In the genomic region with DNA sequence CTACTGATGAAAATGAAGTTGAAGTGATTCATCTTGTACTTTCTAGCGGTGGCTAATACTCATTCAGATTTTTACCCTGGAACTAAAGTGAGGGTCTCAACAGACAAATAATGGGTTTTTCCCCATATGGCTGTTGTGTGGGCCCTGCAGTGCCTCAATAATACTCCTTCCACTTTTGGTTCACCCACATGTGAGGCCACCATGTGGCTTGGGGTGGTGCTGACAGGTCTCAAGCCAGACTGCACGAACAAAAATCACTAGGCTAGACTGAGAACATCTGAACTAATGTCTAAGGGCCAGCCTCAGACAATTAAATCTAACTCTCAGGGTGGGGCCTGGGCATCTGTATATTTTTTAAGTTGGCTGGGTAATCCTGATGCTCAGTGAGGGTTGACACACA, we compare ENCODE assay signal across 15 cellular contexts. TPM values are rescaled to one million over a fixed set of nuclear protein-coding genes. Genes with fewer than 3 reads are reported as not detected.
A peak's percentile ranks its signal among the peaks of the same experiment; 100 is the strongest.
DNase-seq lines count a peak whose midpoint lies in the region; ATAC-seq and TF ChIP-seq lines count a peak whose summit lies in the region.
"Had no signal": no experiment of that assay in that cellular context is flagged by ENCODE, and none has a peak within 500 bp of the region (broad histone marks: within the 10 kb centered on the region; RNA-seq: fewer than 3 reads in every experiment).

No MANE protein-coding gene starts in this region.

- POLR2A ChIA-PET in WTC11 (lab: Charles Lee), result no interaction called here

- H3K79me2 ChIP-seq in DND-41 (ENCODE audit: insufficient read depth, low read length), result no peaks in the 10 kb centered on the region

- H3K9me3 ChIP-seq in DND-41 (ENCODE audit: insufficient read depth, low read length, severe bottlenecking), result no peaks in the 10 kb centered on the region
- H3K9me3 ChIP-seq: adrenal gland had no signal

- H3K27ac Mint-ChIP-seq in WTC11, result peak overlapping the region; percentile 63; the same call in 1 of the 2 replicates
- H3K27ac Mint-ChIP-seq: B cell had no signal

- H3K36me3 ChIP-seq in DND-41 (ENCODE audit: insufficient read depth, low read length), result no peaks in the 10 kb centered on the region
- H3K36me3 ChIP-seq: adrenal gland had no signal

- CTCF ChIA-PET in WTC11 (lab: Charles Lee), result no interaction called here

- H3K36me3 Mint-ChIP-seq in WTC11, result no peaks in the 10 kb centered on the region

- H3K4me2 ChIP-seq in DND-41 (ENCODE audit: insufficient read depth, low read length), result no peak overlapping the region

- no peak for ATAC-seq in DND-41 (ENCODE audit: insufficient read depth, low read depth)
- ATAC-seq in GM18519 (IDR thresholded peaks at IDR 0.05; ENCODE audit: low FRiP score, unreplicated experiment), result peak; percentile 41
- peak; percentile 48 for ATAC-seq in HG02973 (IDR thresholded peaks at IDR 0.05; ENCODE audit: unreplicated experiment)
- peak; percentile 31; the same call in 1 of the 2 replicates for ATAC-seq in WTC11
- no peak for ATAC-seq in HG03175 (IDR thresholded peaks at IDR 0.05; ENCODE audit: unreplicated experiment)

- H3K4me1 Mint-ChIP-seq in WTC11, result peaks cover 47% of the 10 kb centered on the region

- H3K4me1 ChIP-seq in DND-41 (ENCODE audit: insufficient read depth, low read length), result no peaks in the 10 kb centered on the region

- H2AFZ ChIP-seq in DND-41 (ENCODE audit: low read depth, low read length), result no peak overlapping the region

- H3K27ac ChIP-seq in DND-41 (ENCODE audit: low read length), result no peak overlapping the region
- H3K27ac ChIP-seq: adrenal gland had no signal

- H3K9ac ChIP-seq in DND-41 (ENCODE audit: low read depth, low read length), result no peak overlapping the region

- H3K27me3 Mint-ChIP-seq in WTC11 (ENCODE audit: low read depth), result peaks cover 14% of the 10 kb centered on the region

- H3K4me3 ChIP-seq in DND-41 (ENCODE audit: low read depth in 1 of 2, low read length in 2 of 2), result no peak overlapping the region
- H3K4me3 ChIP-seq: adrenal gland had no signal

- no peaks in the 10 kb centered on the region for H3K9me3 Mint-ChIP-seq in WTC11

- DNase-seq in DND-41 (no peak), WTC11 (ENCODE audit: low spot score) (no peak), HCEC 1CT (no peak), HuH-7 (ENCODE audit: low spot score) (no peak), NCI-H2227 (lab: John Stamatoyannopoulos, UW; ENCODE audit: unreplicated experiment) (no peak)
- DNase-seq: adrenal gland; kidney; NCI-H510A; stimulated activated CD4-positive, alpha-beta T cell treated with anti-CD3 and anti-CD28 coated beads, Interleukin-2, amount 100 ng/mL, for 48 hours; stimulated activated naive CD4-positive, alpha-beta T cell had no signal

- TF ChIP-seq CTCF in DND-41 (IDR thresholded peaks at IDR 0.05; ENCODE audit: borderline replicate concordance, extremely low read depth, low read length, poor library complexity, severe bottlenecking), result peak; percentile 10
- no peak; the same call in 1 of the 2 replicates for TF ChIP-seq CTCF in WTC11 (IDR thresholded peaks at IDR 0.05)

- no peak overlapping the region for H3K4me3 Mint-ChIP-seq in WTC11
- H3K4me3 Mint-ChIP-seq: B cell had no signal

- no peaks in the 10 kb centered on the region for H4K20me1 ChIP-seq in DND-41 (ENCODE audit: insufficient read depth, low read length)

- H3K27me3 ChIP-seq in DND-41 (ENCODE audit: insufficient read depth, low read length, poor library complexity), result no peaks in the 10 kb centered on the region
- H3K27me3 ChIP-seq: adrenal gland had no signal

TF ChIP-seq in WTC11, 78 proteins besides CTCF, POLR2A, EP300 and RAD21:
- TF ChIP-seq SMAD4 (CRISPR knock-in tag; IDR thresholded peaks at IDR 0.05), result no peak
- TF ChIP-seq ATF3 (CRISPR knock-in tag; conservative IDR thresholded peaks at IDR 0.05), result no peak
- no peak for TF ChIP-seq PRDM15 (CRISPR knock-in tag; IDR thresholded peaks at IDR 0.05)
- TF ChIP-seq, protein P1, sequence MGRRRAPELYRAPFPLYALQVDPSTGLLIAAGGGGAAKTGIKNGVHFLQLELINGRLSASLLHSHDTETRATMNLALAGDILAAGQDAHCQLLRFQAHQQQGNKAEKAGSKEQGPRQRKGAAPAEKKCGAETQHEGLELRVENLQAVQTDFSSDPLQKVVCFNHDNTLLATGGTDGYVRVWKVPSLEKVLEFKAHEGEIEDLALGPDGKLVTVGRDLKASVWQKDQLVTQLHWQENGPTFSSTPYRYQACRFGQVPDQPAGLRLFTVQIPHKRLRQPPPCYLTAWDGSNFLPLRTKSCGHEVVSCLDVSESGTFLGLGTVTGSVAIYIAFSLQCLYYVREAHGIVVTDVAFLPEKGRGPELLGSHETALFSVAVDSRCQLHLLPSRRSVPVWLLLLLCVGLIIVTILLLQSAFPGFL (CRISPR knock-in tag; IDR thresholded peaks at IDR 0.05; ENCODE audit: borderline replicate concordance), result no peak
- TF ChIP-seq ZNF121 (CRISPR knock-in tag; IDR thresholded peaks at IDR 0.05), result no peak
- TF ChIP-seq GTF2I (CRISPR knock-in tag; conservative IDR thresholded peaks at IDR 0.05), result no peak

RNA-seq across cellular contexts. Expression of gene COL12A1, which starts 7.9 kb away (rescaled TPM):
- 1.1 to 1.4 TPM (median 1.2 TPM) in 3 replicates for total RNA-seq in WTC11 (2021)
- total RNA-seq: B cell, G401 had no signal

RNA-seq across cellular contexts. Expression of gene COX7A2, which starts 29.9 kb away (rescaled TPM):
- 465 to 500 TPM (median 472 TPM) in 3 replicates for total RNA-seq in WTC11 (2021)

Comparison
In these comparisons a context has a peak if more than half of its experiments do, and no peak if none do; other contexts are left out.
1. ATAC-seq: peak in GM18519 (single experiment), HG02973 (single experiment) and WTC11 (single experiment); none in DND-41 (single experiment) and HG03175 (single experiment).